ENCODE assay signal across 2 cellular contexts in the genomic region with DNA sequence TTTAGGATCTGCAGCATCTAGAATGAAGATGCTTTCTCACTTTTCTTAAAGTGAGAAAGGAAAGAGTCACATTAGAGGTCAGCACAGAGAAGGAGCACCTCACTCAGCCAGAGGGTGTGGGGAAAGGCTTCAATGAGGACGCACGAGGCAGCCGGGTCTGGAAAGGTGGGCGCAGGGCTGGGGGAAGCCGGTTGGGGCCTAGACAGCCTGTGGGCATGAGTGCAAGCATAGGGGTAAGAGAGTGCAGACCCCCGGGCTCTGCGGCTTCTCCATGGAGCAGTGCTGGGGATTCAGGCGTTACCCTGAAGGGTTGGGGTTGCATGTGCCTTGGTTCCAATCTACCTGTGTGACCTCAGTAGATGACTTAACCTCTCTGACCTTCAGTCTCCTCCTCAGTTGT.
TF ChIP-seq lines count a peak whose summit lies in the region.

No MANE protein-coding gene starts in this region.

TF ChIP-seq in HCT116, 20 proteins besides CTCF, POLR2A, EP300 and RAD21:
- TF ChIP-seq, protein P1, sequence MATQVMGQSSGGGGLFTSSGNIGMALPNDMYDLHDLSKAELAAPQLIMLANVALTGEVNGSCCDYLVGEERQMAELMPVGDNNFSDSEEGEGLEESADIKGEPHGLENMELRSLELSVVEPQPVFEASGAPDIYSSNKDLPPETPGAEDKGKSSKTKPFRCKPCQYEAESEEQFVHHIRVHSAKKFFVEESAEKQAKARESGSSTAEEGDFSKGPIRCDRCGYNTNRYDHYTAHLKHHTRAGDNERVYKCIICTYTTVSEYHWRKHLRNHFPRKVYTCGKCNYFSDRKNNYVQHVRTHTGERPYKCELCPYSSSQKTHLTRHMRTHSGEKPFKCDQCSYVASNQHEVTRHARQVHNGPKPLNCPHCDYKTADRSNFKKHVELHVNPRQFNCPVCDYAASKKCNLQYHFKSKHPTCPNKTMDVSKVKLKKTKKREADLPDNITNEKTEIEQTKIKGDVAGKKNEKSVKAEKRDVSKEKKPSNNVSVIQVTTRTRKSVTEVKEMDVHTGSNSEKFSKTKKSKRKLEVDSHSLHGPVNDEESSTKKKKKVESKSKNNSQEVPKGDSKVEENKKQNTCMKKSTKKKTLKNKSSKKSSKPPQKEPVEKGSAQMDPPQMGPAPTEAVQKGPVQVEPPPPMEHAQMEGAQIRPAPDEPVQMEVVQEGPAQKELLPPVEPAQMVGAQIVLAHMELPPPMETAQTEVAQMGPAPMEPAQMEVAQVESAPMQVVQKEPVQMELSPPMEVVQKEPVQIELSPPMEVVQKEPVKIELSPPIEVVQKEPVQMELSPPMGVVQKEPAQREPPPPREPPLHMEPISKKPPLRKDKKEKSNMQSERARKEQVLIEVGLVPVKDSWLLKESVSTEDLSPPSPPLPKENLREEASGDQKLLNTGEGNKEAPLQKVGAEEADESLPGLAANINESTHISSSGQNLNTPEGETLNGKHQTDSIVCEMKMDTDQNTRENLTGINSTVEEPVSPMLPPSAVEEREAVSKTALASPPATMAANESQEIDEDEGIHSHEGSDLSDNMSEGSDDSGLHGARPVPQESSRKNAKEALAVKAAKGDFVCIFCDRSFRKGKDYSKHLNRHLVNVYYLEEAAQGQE (IDR thresholded peaks at IDR 0.05; ENCODE audit: low read depth): no peak
- TF ChIP-seq SP1 (IDR thresholded peaks at IDR 0.05; ENCODE audit: low read depth) (no peak), ELF1 (IDR thresholded peaks at IDR 0.05; ENCODE audit: borderline replicate concordance, low read depth) (no peak), EGR1 (IDR thresholded peaks at IDR 0.05; ENCODE audit: low read depth) (no peak), ZFX (IDR thresholded peaks at IDR 0.05) (no peak), JUND (IDR thresholded peaks at IDR 0.05) (no peak)

TF ChIP-seq in H1, 55 proteins besides CTCF, POLR2A, EP300 and RAD21:
- TF ChIP-seq BACH1 (IDR thresholded peaks at IDR 0.05; ENCODE audit: low read length): no peak
- TF ChIP-seq RNF2 (IDR thresholded peaks at IDR 0.05; ENCODE audit: borderline replicate concordance, low read depth, low read length, missing control alignments, poor library complexity, severe bottlenecking): no peak
- TF ChIP-seq FOSL1 (IDR thresholded peaks at IDR 0.05; ENCODE audit: insufficient read depth, low read depth, low read length): no peak
- TF ChIP-seq JUND (IDR thresholded peaks at IDR 0.05; ENCODE audit: low read length): no peak
- no peak for TF ChIP-seq MAFK (IDR thresholded peaks at IDR 0.05; ENCODE audit: low read depth, low read length)
- no peak for TF ChIP-seq TAF1 (IDR thresholded peaks at IDR 0.05; ENCODE audit: low read depth, low read length)
- TF ChIP-seq KDM5A (IDR thresholded peaks at IDR 0.05; ENCODE audit: low read length): no peak
- TF ChIP-seq YY1 (IDR thresholded peaks at IDR 0.05; ENCODE audit: low read depth, low read length): no peak
- TF ChIP-seq BCL11A (IDR thresholded peaks at IDR 0.05; ENCODE audit: low read depth in 2 of 2, low read length in 2 of 2): no peak
- no peak for TF ChIP-seq TCF12 (IDR thresholded peaks at IDR 0.05; ENCODE audit: low read depth, low read length)
- no peak for TF ChIP-seq PHF8 (conservative IDR thresholded peaks at IDR 0.05; ENCODE audit: low read depth, low read length)
- TF ChIP-seq CBX5 (IDR thresholded peaks at IDR 0.05; ENCODE audit: low read depth, low read length): no peak
- TF ChIP-seq NANOG (IDR thresholded peaks at IDR 0.05; ENCODE audit: insufficient read depth, low read depth, low read length, poor library complexity, severe bottlenecking): no peak
- TF ChIP-seq KDM4A (IDR thresholded peaks at IDR 0.05; ENCODE audit: low read depth, low read length, severe bottlenecking): no peak
- TF ChIP-seq SAP30 (IDR thresholded peaks at IDR 0.05; ENCODE audit: insufficient read depth, insufficient replicate concordance, low read length): no peak
- TF ChIP-seq RFX5 (IDR thresholded peaks at IDR 0.05; ENCODE audit: borderline replicate concordance, low read depth, low read length): no peak
- TF ChIP-seq SP1 (IDR thresholded peaks at IDR 0.05; ENCODE audit: low read depth, low read length): no peak
- TF ChIP-seq KDM1A (IDR thresholded peaks at IDR 0.05; ENCODE audit: borderline replicate concordance, low read length): no peak
- TF ChIP-seq TEAD4 (IDR thresholded peaks at IDR 0.05; ENCODE audit: low read depth, low read length): no peak
